ENCODE assay signal across 8 cellular contexts in genomic region chr19:53394974-53395839, GRCh38. TPM values are rescaled to one million over a fixed set of nuclear protein-coding genes. Genes with fewer than 3 reads are reported as not detected.
DNase-seq lines count a peak whose midpoint lies in the region; ATAC-seq and TF ChIP-seq lines count a peak whose summit lies in the region.

ZNF765 (plus strand) TSS chr19:53395149; CDS start chr19:53398016, 2,867 bp downstream.

- peak within 1 kb of the TSS; percentile 87 for H3K4me3 ChIP-seq in ACC112 (ENCODE audit: low read depth, low read length)
- peak within 1 kb of the TSS; percentile 64 to 99 (median 71) for H3K4me3 ChIP-seq in mammary epithelial cell (replicated peaks in 1 of 3; ENCODE audit: insufficient read depth in 1 of 3, low read depth in 2 of 3, low read length in 3 of 3)
- H3K4me3 ChIP-seq in smooth muscle cell = peak within 1 kb of the TSS; percentile 100

- H3F3A ChIP-seq in smooth muscle cell (ENCODE audit: low read depth) = peaks cover 9% of the 10 kb centered on the region

- peak within 1 kb of the TSS; percentile 68 for H3K27ac ChIP-seq in ACC112 (ENCODE audit: low read depth, low read length)
- peak within 1 kb of the TSS; percentile 82 for H3K27ac ChIP-seq in VCaP
- peak within 1 kb of the TSS; percentile 91 for H3K27ac ChIP-seq in mammary epithelial cell (ENCODE audit: insufficient read depth, low read depth, low read length)
- H3K27ac ChIP-seq in smooth muscle cell (ENCODE audit: low read depth) = peak within 1 kb of the TSS; percentile 81

- TF ChIP-seq CTCF in VCaP (conservative IDR thresholded peaks at IDR 0.05) = peak; percentile 68
- peak in 1 of 2 donors; percentile 54 for TF ChIP-seq CTCF in mammary epithelial cell (conservative IDR thresholded peaks at IDR 0.05 in 1 of 2, IDR thresholded peaks at IDR 0.05 in 1 of 2; ENCODE audit: extremely low read depth in 1 of 2, insufficient read depth in 1 of 2, low read depth in 1 of 2, low read length in 2 of 2)
- peak; percentile 33 for TF ChIP-seq CTCF in smooth muscle cell (IDR thresholded peaks at IDR 0.05; ENCODE audit: borderline replicate concordance, insufficient read depth, poor library complexity, severe bottlenecking)

- WGBS in mammary epithelial cell (ENCODE audit: low coverage, missing lambda C conversion rate) = 1% methylated on average over 20 of the region's 58 CpGs
- WGBS in smooth muscle cell (ENCODE audit: low lambda C conversion rate) = 2% methylated on average over 58 of the region's 58 CpGs

- H3K9me3 ChIP-seq in mammary epithelial cell (replicated peaks; ENCODE audit: insufficient read depth, low read length) (peaks cover 21% of the 10 kb centered on the region), smooth muscle cell (replicated peaks; ENCODE audit: low read depth) (no peaks in the 10 kb centered on the region)

- H3K36me3 ChIP-seq in ACC112 (ENCODE audit: insufficient read depth, low read length) (peaks cover 3% of the 10 kb centered on the region; the same call in 1 of the 2 replicates), mammary epithelial cell (ENCODE audit: insufficient read depth, low read length) (peaks cover 10% of the 10 kb centered on the region), smooth muscle cell (ENCODE audit: low read depth) (no peaks in the 10 kb centered on the region)

- H4K20me1 ChIP-seq in mammary epithelial cell (ENCODE audit: insufficient read depth, low read length) (no peaks in the 10 kb centered on the region), smooth muscle cell (ENCODE audit: low read depth) (peaks cover 6% of the 10 kb centered on the region)

- H3K4me1 ChIP-seq in ACC112 (ENCODE audit: control insufficient read depth, insufficient read depth, low read length, unreplicated experiment) = no peaks in the 10 kb centered on the region
- peaks cover 4% of the 10 kb centered on the region for H3K4me1 ChIP-seq in mammary epithelial cell (ENCODE audit: insufficient read depth, low read length)
- H3K4me1 ChIP-seq in smooth muscle cell (ENCODE audit: low read depth) = peaks cover 12% of the 10 kb centered on the region

- intact Hi-C loops in mammary epithelial cell (cut with micrococcal nuclease) = loop anchor here (2.0 kb wide), 2 partner anchors 62 to 72 kb away; partner anchors contain the start of genes ZNF813 and ZNF845

- H3K4me2 ChIP-seq in mammary epithelial cell (ENCODE audit: insufficient read depth, low read depth, low read length) (peak within 1 kb of the TSS; percentile 88), smooth muscle cell (peak within 1 kb of the TSS; percentile 98)

- H2AFZ ChIP-seq in ACC112 (ENCODE audit: low read length, unreplicated experiment) = peak within 1 kb of the TSS; percentile 85
- H2AFZ ChIP-seq in mammary epithelial cell (ENCODE audit: low read depth, low read length) = peak within 1 kb of the TSS; percentile 88
- H2AFZ ChIP-seq in smooth muscle cell (ENCODE audit: low read depth) = peak within 1 kb of the TSS; percentile 97

- BruUV-seq in mammary epithelial cell (replicated peaks; lab: Mats Ljungman, UMichigan) = TSS peak; percentile 57

- in situ Hi-C loops in mammary epithelial cell (cut with MboI; ENCODE audit: low sequenced_read_pairs in 2 of 2) = no loop called here

- peak within 1 kb of the TSS; percentile 86 for H3K9ac ChIP-seq in mammary epithelial cell (ENCODE audit: insufficient read depth, low read length)
- peak within 1 kb of the TSS; percentile 91 for H3K9ac ChIP-seq in smooth muscle cell (ENCODE audit: low read depth)

- dilution Hi-C loops in mammary epithelial cell (cut with HindIII; ENCODE audit: low sequenced_read_pairs) = no loop called here

- H3K79me2 ChIP-seq in ACC112 (ENCODE audit: control insufficient read depth, insufficient read depth, low read length, unreplicated experiment) = peaks cover 13% of the 10 kb centered on the region
- H3K79me2 ChIP-seq in mammary epithelial cell (ENCODE audit: insufficient read depth, low read length) = peaks cover 28% of the 10 kb centered on the region
- H3K79me2 ChIP-seq in smooth muscle cell (ENCODE audit: low read depth) = peaks cover 33% of the 10 kb centered on the region

- peak; percentile 80 for DNase-seq in NCI-H2171 treated with DMSO at 0.1 percent for 48 hours (lab: John Stamatoyannopoulos, UW)
- DNase-seq in mammary epithelial cell = peak; percentile 84
- DNase-seq in iPS-NIHi7 (ENCODE audit: extremely low spot score) = peak; percentile 93
- peak; percentile 89 for DNase-seq in smooth muscle cell (lab: John Stamatoyannopoulos, UW; ENCODE audit: unreplicated experiment)

- ATAC-seq in GM18861 (IDR thresholded peaks at IDR 0.05; ENCODE audit: unreplicated experiment) (peak; percentile 51), HG03097 (IDR thresholded peaks at IDR 0.05; ENCODE audit: low FRiP score, unreplicated experiment) (peak; percentile 92)

- H3K27me3 ChIP-seq in ACC112 (ENCODE audit: insufficient read depth, low read length) (no peaks in the 10 kb centered on the region), mammary epithelial cell (ENCODE audit: insufficient read depth, low read length) (no peaks in the 10 kb centered on the region), smooth muscle cell (ENCODE audit: low read depth) (no peaks in the 10 kb centered on the region)

- CTCF ChIA-PET in mammary epithelial cell (lab: Charles Lee; ENCODE audit: low non-redundant PET) = no interaction called here

RNA-seq across cellular contexts. Expression of gene ZNF765, which starts in this region (rescaled TPM):
- total RNA-seq in mammary epithelial cell (10 to 100 TPM in 1 of 2 donors, 1 to 10 TPM in 1; 6.7 to 10.5 TPM), smooth muscle cell (7.7 and 15.0 TPM in 2 replicates)
- polyA plus RNA-seq in mammary epithelial cell (3.6 TPM), smooth muscle cell (3.8 and 4.3 TPM in 2 replicates)
- 7.1 TPM for polyA minus RNA-seq in mammary epithelial cell

Comparison
In these comparisons a context has a peak if more than half of its experiments do, and no peak if none do; other contexts are left out.
1. Peak in every context shown above with its lines: DNase-seq, ATAC-seq, H3K4me3 ChIP-seq and H3K27ac ChIP-seq.